1 cellular context compared by ENCODE assay signal in the genomic region with DNA sequence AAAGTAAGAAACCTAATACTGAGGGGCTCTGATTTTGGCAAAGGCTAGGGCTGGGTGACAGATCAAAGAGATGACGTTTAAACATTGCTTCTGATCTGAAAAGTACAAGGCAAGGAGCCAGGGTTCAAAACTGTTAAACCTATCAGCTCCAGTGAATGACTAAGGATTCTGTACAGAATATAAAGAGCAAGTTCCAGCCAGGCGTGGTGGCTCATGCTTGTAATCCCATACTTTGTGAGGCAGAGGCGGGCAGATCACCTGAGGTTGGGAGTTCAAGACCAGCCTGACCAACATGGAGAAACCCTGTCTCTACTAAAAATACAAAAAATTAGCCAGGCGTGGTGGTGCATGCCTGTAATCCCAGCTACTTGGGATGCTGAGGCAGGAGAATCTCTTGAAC.
TF ChIP-seq lines count a peak whose summit lies in the region.

No MANE protein-coding gene starts in this region.

TF ChIP-seq in K562, 482 proteins besides CTCF, POLR2A, EP300 and RAD21:
- TF ChIP-seq POLR3A (IDR thresholded peaks at IDR 0.05; ENCODE audit: borderline replicate concordance, extremely low read depth, insufficient read depth, insufficient read length): peak; percentile 57
- TF ChIP-seq TBP (optimal IDR thresholded peaks at IDR 0.05; ENCODE audit: low read depth, low read length): peak; percentile 81
